1 cellular context compared by ENCODE assay signal in the genomic region with DNA sequence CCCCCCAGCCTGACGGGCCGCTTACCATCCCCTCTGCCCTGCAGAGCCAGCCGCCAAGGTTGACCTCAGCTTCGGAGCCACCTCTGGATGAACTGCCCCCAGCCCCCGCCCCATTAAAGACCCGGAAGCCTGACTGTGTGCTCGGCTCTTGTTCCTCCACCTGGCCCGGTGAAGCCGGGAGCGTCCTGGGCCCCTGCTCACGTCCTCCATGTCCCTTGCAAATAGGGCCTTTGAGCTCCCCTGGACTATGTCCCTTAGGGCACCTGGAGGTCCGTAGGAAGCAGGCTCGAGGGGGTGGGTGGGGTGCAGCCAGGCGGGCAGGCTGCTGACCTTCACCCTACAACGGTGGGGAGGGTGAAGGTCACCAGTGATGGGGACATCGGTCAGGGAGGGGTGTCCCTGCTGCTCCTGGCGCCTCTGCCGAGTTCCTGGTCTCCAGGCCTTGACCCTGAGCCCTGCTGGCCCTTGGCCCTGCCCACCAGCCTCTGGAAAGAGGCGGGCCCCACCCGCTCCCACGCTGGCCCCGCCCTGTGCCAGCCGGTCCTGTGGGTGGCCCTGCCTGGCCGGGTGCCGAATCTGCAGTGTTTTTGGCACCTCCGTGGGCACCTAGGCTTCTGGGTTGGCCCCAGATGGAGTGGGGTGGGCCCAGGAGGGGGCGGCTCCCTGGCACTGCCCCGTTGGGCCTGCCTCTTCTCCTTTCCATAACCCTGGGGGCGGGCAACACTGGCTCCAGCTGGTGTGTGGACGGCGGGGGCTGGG.
TF ChIP-seq lines count a peak whose summit lies in the region.

No MANE protein-coding gene starts in this region.

TF ChIP-seq in HepG2, 621 proteins besides CTCF, POLR2A, EP300 and RAD21 (continued from another document and continues in another):
- TF ChIP-seq, protein P1, sequence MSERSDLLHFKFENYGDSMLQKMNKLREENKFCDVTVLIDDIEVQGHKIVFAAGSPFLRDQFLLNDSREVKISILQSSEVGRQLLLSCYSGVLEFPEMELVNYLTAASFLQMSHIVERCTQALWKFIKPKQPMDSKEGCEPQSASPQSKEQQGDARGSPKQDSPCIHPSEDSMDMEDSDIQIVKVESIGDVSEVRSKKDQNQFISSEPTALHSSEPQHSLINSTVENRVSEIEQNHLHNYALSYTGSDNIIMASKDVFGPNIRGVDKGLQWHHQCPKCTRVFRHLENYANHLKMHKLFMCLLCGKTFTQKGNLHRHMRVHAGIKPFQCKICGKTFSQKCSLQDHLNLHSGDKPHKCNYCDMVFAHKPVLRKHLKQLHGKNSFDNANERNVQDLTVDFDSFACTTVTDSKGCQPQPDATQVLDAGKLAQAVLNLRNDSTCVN (CRISPR knock-in tag; IDR thresholded peaks at IDR 0.05; ENCODE audit: borderline replicate concordance), result peak; percentile 76; the same call in 1 of the 2 replicates
- peak; percentile 89 for TF ChIP-seq RBFOX2 (IDR thresholded peaks at IDR 0.05; ENCODE audit: low read depth, low read length)
- TF ChIP-seq NFATC3 (CRISPR knock-in tag; IDR thresholded peaks at IDR 0.05), result no peak
- no peak for TF ChIP-seq ZNF20 (CRISPR knock-in tag; IDR thresholded peaks at IDR 0.05)
- TF ChIP-seq SAFB2 (CRISPR knock-in tag; IDR thresholded peaks at IDR 0.05; ENCODE audit: borderline replicate concordance, low read depth), result no peak; the same call in 1 of the 2 replicates
- TF ChIP-seq ATRX (CRISPR knock-in tag; IDR thresholded peaks at IDR 0.05; ENCODE audit: borderline replicate concordance), result no peak
- TF ChIP-seq ZSCAN20 (CRISPR knock-in tag; IDR thresholded peaks at IDR 0.05; ENCODE audit: borderline replicate concordance), result no peak
- peak; percentile 99 for TF ChIP-seq ZMYM2 (CRISPR knock-in tag; IDR thresholded peaks at IDR 0.05)
- no peak for TF ChIP-seq SMARCE1 (IDR thresholded peaks at IDR 0.05; ENCODE audit: borderline replicate concordance)
- 0 out of 2 replicates have a peak, but pooled peaks have one; percentile 64 for TF ChIP-seq ZNF160 (CRISPR knock-in tag; IDR thresholded peaks at IDR 0.05)
- TF ChIP-seq MIXL1 (CRISPR knock-in tag; IDR thresholded peaks at IDR 0.05), result peak; percentile 77; the same call in 1 of the 2 replicates
- peak; percentile 79; the same call in 1 of the 2 replicates for TF ChIP-seq RFXAP (CRISPR knock-in tag; IDR thresholded peaks at IDR 0.05; ENCODE audit: borderline replicate concordance)
- TF ChIP-seq RCOR2 (CRISPR knock-in tag; IDR thresholded peaks at IDR 0.05), result peak; percentile 94
- peak; percentile 90 for TF ChIP-seq SKI (IDR thresholded peaks at IDR 0.05; ENCODE audit: partially characterized antibody)
- TF ChIP-seq, protein P2, sequence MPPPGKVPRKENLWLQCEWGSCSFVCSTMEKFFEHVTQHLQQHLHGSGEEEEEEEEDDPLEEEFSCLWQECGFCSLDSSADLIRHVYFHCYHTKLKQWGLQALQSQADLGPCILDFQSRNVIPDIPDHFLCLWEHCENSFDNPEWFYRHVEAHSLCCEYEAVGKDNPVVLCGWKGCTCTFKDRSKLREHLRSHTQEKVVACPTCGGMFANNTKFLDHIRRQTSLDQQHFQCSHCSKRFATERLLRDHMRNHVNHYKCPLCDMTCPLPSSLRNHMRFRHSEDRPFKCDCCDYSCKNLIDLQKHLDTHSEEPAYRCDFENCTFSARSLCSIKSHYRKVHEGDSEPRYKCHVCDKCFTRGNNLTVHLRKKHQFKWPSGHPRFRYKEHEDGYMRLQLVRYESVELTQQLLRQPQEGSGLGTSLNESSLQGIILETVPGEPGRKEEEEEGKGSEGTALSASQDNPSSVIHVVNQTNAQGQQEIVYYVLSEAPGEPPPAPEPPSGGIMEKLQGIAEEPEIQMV (CRISPR knock-in tag; IDR thresholded peaks at IDR 0.05; ENCODE audit: low read depth), result peak; percentile 83; the same call in 1 of the 2 replicates
- no peak for TF ChIP-seq ARNT (IDR thresholded peaks at IDR 0.05)
- peak; percentile 51; the same call in 1 of the 2 replicates for TF ChIP-seq POLR2AphosphoS5 (IDR thresholded peaks at IDR 0.05; ENCODE audit: low read depth, low read length)
- TF ChIP-seq, protein P3, sequence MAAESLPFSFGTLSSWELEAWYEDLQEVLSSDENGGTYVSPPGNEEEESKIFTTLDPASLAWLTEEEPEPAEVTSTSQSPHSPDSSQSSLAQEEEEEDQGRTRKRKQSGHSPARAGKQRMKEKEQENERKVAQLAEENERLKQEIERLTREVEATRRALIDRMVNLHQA (CRISPR knock-in tag; IDR thresholded peaks at IDR 0.05), result no peak
- TF ChIP-seq ZNF564 (CRISPR knock-in tag; IDR thresholded peaks at IDR 0.05), result 0 out of 2 replicates have a peak, but pooled peaks have one; percentile 45
- peak; percentile 49; the same call in 1 of the 2 replicates for TF ChIP-seq ZHX2 (IDR thresholded peaks at IDR 0.05; ENCODE audit: low read depth)
- no peak for TF ChIP-seq ZHX2 (CRISPR knock-in tag; IDR thresholded peaks at IDR 0.05; ENCODE audit: borderline replicate concordance)
- TF ChIP-seq JUN (CRISPR knock-in tag; IDR thresholded peaks at IDR 0.05), result peak; percentile 74
- TF ChIP-seq ZNF546 (CRISPR knock-in tag; conservative IDR thresholded peaks at IDR 0.05), result no peak
- TF ChIP-seq ZNF782 (CRISPR knock-in tag; IDR thresholded peaks at IDR 0.05; ENCODE audit: borderline replicate concordance), result no peak; the same call in 1 of the 2 replicates
- TF ChIP-seq ZNF34 (CRISPR knock-in tag; IDR thresholded peaks at IDR 0.05; ENCODE audit: borderline replicate concordance), result no peak; the same call in 1 of the 2 replicates
- no peak; the same call in 1 of the 2 replicates for TF ChIP-seq ZNF317 (CRISPR knock-in tag; IDR thresholded peaks at IDR 0.05)
- TF ChIP-seq HOXD1 (CRISPR knock-in tag; IDR thresholded peaks at IDR 0.05), result 0 out of 2 replicates have a peak, but pooled peaks have one; percentile 19
- TF ChIP-seq ZNF343 (CRISPR knock-in tag; IDR thresholded peaks at IDR 0.05), result peak; percentile 81; the same call in 1 of the 2 replicates
- peak; percentile 92 for TF ChIP-seq ZSCAN29 (CRISPR knock-in tag; conservative IDR thresholded peaks at IDR 0.05)
- no peak for TF ChIP-seq ZNF572 (CRISPR knock-in tag; IDR thresholded peaks at IDR 0.05)
- TF ChIP-seq ZNF781 (CRISPR knock-in tag; IDR thresholded peaks at IDR 0.05; ENCODE audit: borderline replicate concordance, not compliant biosample characterization), result no peak
- no peak; the same call in 1 of the 2 replicates for TF ChIP-seq ZBTB38 (CRISPR knock-in tag; IDR thresholded peaks at IDR 0.05)
- peak; percentile 47 for TF ChIP-seq CBX1 (IDR thresholded peaks at IDR 0.05; ENCODE audit: low read depth)
- TF ChIP-seq IRX3 (CRISPR knock-in tag; IDR thresholded peaks at IDR 0.05; ENCODE audit: borderline replicate concordance, low read depth), result no peak
- TF ChIP-seq ZNF737 (CRISPR knock-in tag; IDR thresholded peaks at IDR 0.05; ENCODE audit: borderline replicate concordance), result no peak
- no peak for TF ChIP-seq TOPORS (CRISPR knock-in tag; IDR thresholded peaks at IDR 0.05)
- TF ChIP-seq CBX2 (IDR thresholded peaks at IDR 0.05; ENCODE audit: low read depth, low read length), result no peak
- no peak for TF ChIP-seq CBX2 (CRISPR knock-in tag; IDR thresholded peaks at IDR 0.05; ENCODE audit: low read depth)
- no peak; the same call in 1 of the 2 replicates for TF ChIP-seq JDP2 (CRISPR knock-in tag; IDR thresholded peaks at IDR 0.05; ENCODE audit: borderline replicate concordance)
- no peak for TF ChIP-seq ZEB1 (IDR thresholded peaks at IDR 0.05; ENCODE audit: insufficient replicate concordance, low read depth)
- peak; percentile 90 for TF ChIP-seq CCDC6 (CRISPR knock-in tag; IDR thresholded peaks at IDR 0.05)
- TF ChIP-seq FOXP1 (IDR thresholded peaks at IDR 0.05), result no peak
- TF ChIP-seq FOXP1 (CRISPR knock-in tag; IDR thresholded peaks at IDR 0.05), result peak; percentile 69
- peak; percentile 44; the same call in 1 of the 2 replicates for TF ChIP-seq DR1 (CRISPR knock-in tag; IDR thresholded peaks at IDR 0.05)
- 0 out of 2 replicates have a peak, but pooled peaks have one; percentile 62 for TF ChIP-seq TGIF2 (CRISPR knock-in tag; IDR thresholded peaks at IDR 0.05)
- TF ChIP-seq, protein P4, sequence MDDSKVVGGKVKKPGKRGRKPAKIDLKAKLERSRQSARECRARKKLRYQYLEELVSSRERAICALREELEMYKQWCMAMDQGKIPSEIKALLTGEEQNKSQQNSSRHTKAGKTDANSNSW (CRISPR knock-in tag; IDR thresholded peaks at IDR 0.05; ENCODE audit: borderline replicate concordance), result no peak
- no peak for TF ChIP-seq TEAD2 (CRISPR knock-in tag; IDR thresholded peaks at IDR 0.05)
- TF ChIP-seq ZNF670 (CRISPR knock-in tag; IDR thresholded peaks at IDR 0.05; ENCODE audit: borderline replicate concordance), result no peak
- no peak for TF ChIP-seq ZNF615 (CRISPR knock-in tag; IDR thresholded peaks at IDR 0.05; ENCODE audit: borderline replicate concordance)
- peak; percentile 71 for TF ChIP-seq CEBPG (CRISPR knock-in tag; IDR thresholded peaks at IDR 0.05)
- peak; percentile 62; the same call in 1 of the 2 replicates for TF ChIP-seq MIER3 (CRISPR knock-in tag; IDR thresholded peaks at IDR 0.05; ENCODE audit: borderline replicate concordance)
- TF ChIP-seq, protein P5, sequence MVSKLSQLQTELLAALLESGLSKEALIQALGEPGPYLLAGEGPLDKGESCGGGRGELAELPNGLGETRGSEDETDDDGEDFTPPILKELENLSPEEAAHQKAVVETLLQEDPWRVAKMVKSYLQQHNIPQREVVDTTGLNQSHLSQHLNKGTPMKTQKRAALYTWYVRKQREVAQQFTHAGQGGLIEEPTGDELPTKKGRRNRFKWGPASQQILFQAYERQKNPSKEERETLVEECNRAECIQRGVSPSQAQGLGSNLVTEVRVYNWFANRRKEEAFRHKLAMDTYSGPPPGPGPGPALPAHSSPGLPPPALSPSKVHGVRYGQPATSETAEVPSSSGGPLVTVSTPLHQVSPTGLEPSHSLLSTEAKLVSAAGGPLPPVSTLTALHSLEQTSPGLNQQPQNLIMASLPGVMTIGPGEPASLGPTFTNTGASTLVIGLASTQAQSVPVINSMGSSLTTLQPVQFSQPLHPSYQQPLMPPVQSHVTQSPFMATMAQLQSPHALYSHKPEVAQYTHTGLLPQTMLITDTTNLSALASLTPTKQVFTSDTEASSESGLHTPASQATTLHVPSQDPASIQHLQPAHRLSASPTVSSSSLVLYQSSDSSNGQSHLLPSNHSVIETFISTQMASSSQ (IDR thresholded peaks at IDR 0.05; ENCODE audit: low read depth), result 0 out of 2 replicates have a peak, but pooled peaks have one; percentile 51
- TF ChIP-seq, protein P5 (CRISPR knock-in tag; IDR thresholded peaks at IDR 0.05; ENCODE audit: borderline replicate concordance), result peak; percentile 81
- 0 out of 2 replicates have a peak, but pooled peaks have one; percentile 12 for TF ChIP-seq NR0B2 (CRISPR knock-in tag; IDR thresholded peaks at IDR 0.05)
- peak; percentile 60; the same call in 1 of the 2 replicates for TF ChIP-seq HMG20A (CRISPR knock-in tag; IDR thresholded peaks at IDR 0.05; ENCODE audit: borderline replicate concordance)
- TF ChIP-seq ZNF761 (CRISPR knock-in tag; conservative IDR thresholded peaks at IDR 0.05), result peak; percentile 30; the same call in 1 of the 2 replicates
- TF ChIP-seq RXRA (CRISPR knock-in tag; IDR thresholded peaks at IDR 0.05), result peak; percentile 99
- TF ChIP-seq MED1 (CRISPR knock-in tag; IDR thresholded peaks at IDR 0.05), result peak; percentile 97
